8 cellular contexts compared by ENCODE assay signal in the genomic region with DNA sequence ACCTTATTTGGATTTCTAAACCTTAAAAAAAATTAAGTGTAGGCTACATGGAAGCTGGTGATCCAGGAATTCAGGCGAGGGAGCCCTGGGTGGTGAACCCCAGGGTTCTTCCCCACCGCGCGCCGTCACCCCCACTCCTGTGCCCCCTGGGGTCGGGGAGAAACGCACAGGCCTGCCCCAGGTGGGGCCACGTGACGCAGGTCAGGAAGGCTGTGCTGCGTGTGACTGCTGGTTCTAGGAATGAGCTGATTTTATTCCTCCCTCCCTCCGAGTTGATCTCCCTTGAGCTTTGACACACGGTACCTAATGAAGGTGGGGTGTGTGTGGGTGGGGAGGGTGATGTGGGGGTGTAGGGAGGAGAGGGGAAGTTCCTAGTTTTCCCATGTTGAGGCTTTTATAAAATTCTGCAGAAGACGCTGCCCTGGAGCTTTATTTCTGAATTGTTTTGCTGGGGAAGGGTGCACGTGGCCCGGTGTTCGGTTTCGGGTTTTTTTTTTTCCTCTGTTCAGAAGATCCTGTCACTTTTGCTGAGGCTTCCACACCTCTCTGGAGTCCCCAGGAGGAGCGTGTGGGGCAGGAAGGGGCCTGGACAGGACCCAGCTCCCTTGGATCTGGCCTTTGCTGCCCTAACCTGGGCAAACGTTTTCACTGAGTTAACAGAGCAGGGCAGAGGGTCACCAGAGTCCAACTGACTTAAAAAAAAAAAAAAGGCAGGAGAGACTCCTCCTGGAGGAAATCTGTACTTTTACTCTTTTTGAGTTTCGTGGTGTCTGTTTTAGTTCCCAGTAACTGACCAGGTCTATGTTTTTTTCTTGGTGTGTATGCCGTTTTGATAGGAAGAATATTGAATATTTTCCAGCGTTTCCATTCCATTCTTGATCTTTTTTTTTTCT. TPM values are rescaled to one million over a fixed set of nuclear protein-coding genes. Genes with fewer than 3 reads are reported as not detected.
DNase-seq lines count a peak whose midpoint lies in the region; ATAC-seq, FAIRE-seq and TF ChIP-seq lines count a peak whose summit lies in the region.

No MANE protein-coding gene starts in this region.

- H3K4me3 ChIP-seq in A673 (ENCODE audit: low read depth, low read length, poor library complexity, severe bottlenecking) (peak overlapping the region; percentile 89), iPS DF 6.9 (ENCODE audit: low read length) (peak overlapping the region; percentile 73; the same call in 1 of the 2 replicates)

- H3K27me3 ChIP-seq in A673 (replicated peaks; ENCODE audit: insufficient read depth, low read depth, low read length, poor library complexity) (no peaks in the 10 kb centered on the region), iPS DF 6.9 (ENCODE audit: control insufficient read depth, insufficient read depth, low read length) (no peaks in the 10 kb centered on the region)

- H3K4me1 ChIP-seq in A673 (ENCODE audit: insufficient read depth, low read length, poor library complexity, severe bottlenecking), result peaks cover 34% of the 10 kb centered on the region
- H3K4me1 ChIP-seq in iPS DF 6.9 (ENCODE audit: control insufficient read depth, insufficient read depth, low read length), result peaks cover 6% of the 10 kb centered on the region

- peak overlapping the region; percentile 15 to 90 for H3K27ac Mint-ChIP-seq in activated naive CD4-positive, alpha-beta T cell treated with anti-CD3 and anti-CD28 coated beads, Interleukin-2, amount 50 U/mL, for 72 hours

- TF ChIP-seq CTCF in A673 (conservative IDR thresholded peaks at IDR 0.05; ENCODE audit: low read depth, low read length), result peak; percentile 37; the same call in 1 of the 2 replicates

- WGBS in iPS DF 6.9 (ENCODE audit: insufficient coverage, insufficient read length), result no CpG with 5 or more reads among the region's 22 CpGs

- BruUV-seq in A673 (replicated peaks; lab: Mats Ljungman, UMichigan), result no TSS peak

- H3K27ac ChIP-seq in A673 (ENCODE audit: low read depth, low read length, poor library complexity, severe bottlenecking) (peak overlapping the region; percentile 73), iPS DF 6.9 (ENCODE audit: low read length) (no peak overlapping the region)

- peak; percentile 3 for ATAC-seq in GM19035 (IDR thresholded peaks at IDR 0.05; ENCODE audit: unreplicated experiment)
- peak; percentile 33 to 58 for ATAC-seq in activated naive CD4-positive, alpha-beta T cell treated with anti-CD3 and anti-CD28 coated beads, Interleukin-2, amount 50 U/mL, for 72 hours

- H3K9me3 Mint-ChIP-seq in activated naive CD4-positive, alpha-beta T cell treated with anti-CD3 and anti-CD28 coated beads, Interleukin-2, amount 50 U/mL, for 72 hours, result no peaks in the 10 kb centered on the region

- no peaks in the 10 kb centered on the region for H3K36me3 ChIP-seq in A673 (ENCODE audit: insufficient read depth, low read length, poor library complexity, severe bottlenecking)
- no peaks in the 10 kb centered on the region for H3K36me3 ChIP-seq in iPS DF 6.9 (ENCODE audit: control insufficient read depth, insufficient read depth, low read length)

- DNase-seq in A673 (ENCODE audit: low spot score) (no peak), NCI-H82 (lab: John Stamatoyannopoulos, UW) (peak; percentile 75), iPS DF 6.9 (ENCODE audit: low read depth, low spot score) (no peak), HTR-8/SVneo (ENCODE audit: insufficient read length, low spot score) (no peak), NCI-H1930 (lab: John Stamatoyannopoulos, UW) (no peak)
- DNase-seq in activated naive CD4-positive, alpha-beta T cell treated with anti-CD3 and anti-CD28 coated beads, Interleukin-2, amount 50 U/mL, for 72 hours (ENCODE audit: low spot score in 2 of 2), result peak; percentile 25 to 74
- peak; percentile 69 for DNase-seq in stimulated activated CD4-positive, alpha-beta T cell treated with anti-CD3 and anti-CD28 coated beads, Interleukin-15, amount 100 ng/mL, for 24 hours

- POLR2A ChIA-PET in A673 (lab: Charles Lee; ENCODE audit: low non-redundant PET), result interaction anchor here (0.6 kb wide), 1 partner anchor 25 kb away, joined by 6 read pairs; no protein-coding TSS in a partner anchor

- H3K9me3 ChIP-seq in A673 (ENCODE audit: low read depth, low read length, poor library complexity, severe bottlenecking) (no peaks in the 10 kb centered on the region), iPS DF 6.9 (ENCODE audit: control insufficient read depth, insufficient read depth, low read length) (no peaks in the 10 kb centered on the region)

- peaks cover 0 to 8% of the 10 kb centered on the region in 2 donors for H3K36me3 Mint-ChIP-seq in activated naive CD4-positive, alpha-beta T cell treated with anti-CD3 and anti-CD28 coated beads, Interleukin-2, amount 50 U/mL, for 72 hours

- intact Hi-C loops in A673 (cut with micrococcal nuclease; ENCODE audit: unreplicated experiment), result loop anchor here (5.0 kb wide), 1 partner anchor 135 kb away; no protein-coding TSS in a partner anchor

- FAIRE-seq in HTR-8/SVneo (lab: Jason Lieb, UNC), result no peak

- CTCF ChIA-PET in A673 (lab: Charles Lee), result interaction anchor here (0.5 to 1.4 kb wide), 7 partner anchors 12 to 264 kb away, joined by 3 to 8 read pairs (median 4); no protein-coding TSS in a partner anchor

RNA-seq across cellular contexts. Expression of a gene that starts 55.8 kb away (rescaled TPM):
- total RNA-seq in A673 (2021), result 64.2 and 72.4 TPM in 2 replicates
- total RNA-seq in activated naive CD4-positive, alpha-beta T cell treated with anti-CD3 and anti-CD28 coated beads, Interleukin-2, amount 50 U/mL, for 72 hours, result 10 to 100 TPM; 18.5 to 27.9 TPM

Comparison
In these comparisons a context has a peak if more than half of its experiments do, and no peak if none do; other contexts are left out.
1. DNase-seq: peak in NCI-H82 (single experiment), activated naive CD4-positive, alpha-beta T cell treated with anti-CD3 and anti-CD28 coated beads, Interleukin-2, amount 50 U/mL, for 72 hours (2 of 2) and stimulated activated CD4-positive, alpha-beta T cell treated with anti-CD3 and anti-CD28 coated beads, Interleukin-15, amount 100 ng/mL, for 24 hours (single experiment); none in A673 (single experiment), iPS DF 6.9 (single experiment), HTR-8/SVneo (single experiment) and NCI-H1930 (0 of 2).